In the genomic region with DNA sequence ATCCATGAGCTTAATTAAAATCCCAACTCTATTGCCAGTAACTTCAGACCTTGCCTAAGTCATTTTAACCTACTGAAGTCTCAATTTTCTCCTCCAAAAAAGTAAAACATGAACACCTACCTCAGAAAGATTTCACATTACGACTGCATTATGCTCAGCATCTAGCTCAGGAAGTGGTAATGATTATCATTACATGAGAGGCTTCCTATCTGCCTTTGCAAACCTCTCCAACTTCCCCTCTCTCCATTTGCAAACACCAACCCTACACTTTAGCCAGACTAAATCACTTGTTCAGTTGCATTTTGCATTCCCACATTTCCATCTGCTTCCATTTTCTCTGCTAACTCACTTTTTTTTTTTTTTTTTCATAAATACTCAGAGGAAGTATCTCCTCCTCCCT, we compare ENCODE assay signal across 19 cellular contexts. TPM values are rescaled to one million over a fixed set of nuclear protein-coding genes. Genes with fewer than 3 reads are reported as not detected.
"Had no signal": no experiment of that assay in that cellular context is flagged by ENCODE, and none has a peak within 500 bp of the region (broad histone marks: within the 10 kb centered on the region; RNA-seq: fewer than 3 reads in every experiment).

No MANE protein-coding gene starts in this region.

- H3K27ac ChIP-seq: body of pancreas, hepatocyte, lower lobe of right lung, prostate gland, right lobe of liver, tibial artery had no signal

- H3K4me1 Mint-ChIP-seq: central memory CD8-positive, alpha-beta T cell; nephron; stimulated activated effector memory CD8-positive, alpha-beta T cell treated with anti-CD3 and anti-CD28 coated beads, Interleukin-12 subunit alpha, Interleukin-12 subunit beta, amount 100 ng/mL, for 72 hours had no signal

- H3K4me2 ChIP-seq: hepatocyte had no signal

- H2AFZ ChIP-seq: hepatocyte had no signal

- H3K27me3 ChIP-seq: body of pancreas, hepatocyte, right lobe of liver, tibial artery had no signal

- H3K27ac Mint-ChIP-seq: activated CD4-positive, alpha-beta T cell treated with anti-CD3 and anti-CD28 coated beads, Interleukin-2, amount 10 ng/mL, durations not matched to agents 7 days and 5 days; activated naive CD4-positive, alpha-beta T cell treated with anti-CD3 and anti-CD28 coated beads, Interleukin-2, amount 10 ng/mL, durations not matched to agents 7 days and 5 days; activated T-helper 2 cell treated with anti-CD3 and anti-CD28 coated beads, Interferon-gamma antibody, Interleukin-2, Interleukin-4, amounts not matched to agents 10 μg/mL and 5 μg/mL and 100 μg/mL, durations not matched to agents 14 hours and 24 hours and 36 hours; nephron; stimulated activated effector memory CD8-positive, alpha-beta T cell treated with anti-CD3 and anti-CD28 coated beads, Interleukin-12 subunit alpha, Interleukin-12 subunit beta, amount 100 ng/mL, for 72 hours; WTC11 had no signal

- H3K9me3 Mint-ChIP-seq: activated CD4-positive, alpha-beta T cell treated with anti-CD3 and anti-CD28 coated beads, Interleukin-2, amount 10 ng/mL, durations not matched to agents 7 days and 5 days; activated naive CD4-positive, alpha-beta T cell treated with anti-CD3 and anti-CD28 coated beads, Interleukin-2, amount 10 ng/mL, durations not matched to agents 7 days and 5 days; activated T-helper 2 cell treated with anti-CD3 and anti-CD28 coated beads, Interferon-gamma antibody, Interleukin-2, Interleukin-4, amounts not matched to agents 10 μg/mL and 5 μg/mL and 100 μg/mL, durations not matched to agents 14 hours and 24 hours and 36 hours; central memory CD8-positive, alpha-beta T cell; stimulated activated effector memory CD8-positive, alpha-beta T cell treated with anti-CD3 and anti-CD28 coated beads, Interleukin-12 subunit alpha, Interleukin-12 subunit beta, amount 100 ng/mL, for 72 hours; WTC11 had no signal

- H3K27me3 Mint-ChIP-seq: central memory CD8-positive, alpha-beta T cell had no signal

- ATAC-seq: body of pancreas; lower lobe of right lung; right lobe of liver; stimulated activated effector memory CD8-positive, alpha-beta T cell treated with anti-CD3 and anti-CD28 coated beads, Interleukin-12 subunit alpha, Interleukin-12 subunit beta, amount 100 ng/mL, for 72 hours; WTC11 had no signal

- H3K4me1 ChIP-seq: lower lobe of right lung, prostate gland, right lobe of liver, tibial artery had no signal

- H3K4me3 Mint-ChIP-seq: activated CD4-positive, alpha-beta T cell treated with anti-CD3 and anti-CD28 coated beads, Interleukin-2, amount 10 ng/mL, durations not matched to agents 7 days and 5 days; activated naive CD4-positive, alpha-beta T cell treated with anti-CD3 and anti-CD28 coated beads, Interleukin-2, amount 10 ng/mL, durations not matched to agents 7 days and 5 days; central memory CD8-positive, alpha-beta T cell; nephron; stimulated activated effector memory CD8-positive, alpha-beta T cell treated with anti-CD3 and anti-CD28 coated beads, Interleukin-12 subunit alpha, Interleukin-12 subunit beta, amount 100 ng/mL, for 72 hours; WTC11 had no signal

- DNase-seq: activated CD4-positive, alpha-beta T cell treated with anti-CD3 and anti-CD28 coated beads, Interleukin-2, amount 10 ng/mL, durations not matched to agents 7 days and 5 days; activated naive CD4-positive, alpha-beta T cell treated with anti-CD3 and anti-CD28 coated beads, Interleukin-2, amount 10 ng/mL, durations not matched to agents 7 days and 5 days; activated T-cell treated with anti-CD3 and anti-CD28 coated beads for 4 hours; body of pancreas; dermis blood vessel endothelial cell; erythroblast; lower lobe of right lung; occipital lobe; right lobe of liver; T-helper 9 cell; tibial artery had no signal

- H3K4me3 ChIP-seq: body of pancreas, hepatocyte, lower lobe of right lung, prostate gland, right lobe of liver, tibial artery had no signal

- H3K79me2 ChIP-seq: hepatocyte had no signal

- H3K36me3 Mint-ChIP-seq: activated naive CD4-positive, alpha-beta T cell treated with anti-CD3 and anti-CD28 coated beads, Interleukin-2, amount 10 ng/mL, durations not matched to agents 7 days and 5 days; stimulated activated effector memory CD8-positive, alpha-beta T cell treated with anti-CD3 and anti-CD28 coated beads, Interleukin-12 subunit alpha, Interleukin-12 subunit beta, amount 100 ng/mL, for 72 hours; WTC11 had no signal

RNA-seq across cellular contexts. Expression of a gene that starts 6.8 kb away (rescaled TPM):
- total RNA-seq: activated CD4-positive, alpha-beta T cell treated with anti-CD3 and anti-CD28 coated beads, Interleukin-2, amount 10 ng/mL, durations not matched to agents 7 days and 5 days; activated CD8-positive, alpha-beta memory T cell treated with anti-CD3 and anti-CD28 coated beads for 36 hours; activated T-helper 2 cell treated with anti-CD3 and anti-CD28 coated beads, Interferon-gamma antibody, Interleukin-2, Interleukin-4, amounts not matched to agents 10 μg/mL and 5 μg/mL and 100 μg/mL, durations not matched to agents 14 hours and 24 hours and 36 hours; dermis blood vessel endothelial cell; WTC11 had no signal
